In the genomic region with DNA sequence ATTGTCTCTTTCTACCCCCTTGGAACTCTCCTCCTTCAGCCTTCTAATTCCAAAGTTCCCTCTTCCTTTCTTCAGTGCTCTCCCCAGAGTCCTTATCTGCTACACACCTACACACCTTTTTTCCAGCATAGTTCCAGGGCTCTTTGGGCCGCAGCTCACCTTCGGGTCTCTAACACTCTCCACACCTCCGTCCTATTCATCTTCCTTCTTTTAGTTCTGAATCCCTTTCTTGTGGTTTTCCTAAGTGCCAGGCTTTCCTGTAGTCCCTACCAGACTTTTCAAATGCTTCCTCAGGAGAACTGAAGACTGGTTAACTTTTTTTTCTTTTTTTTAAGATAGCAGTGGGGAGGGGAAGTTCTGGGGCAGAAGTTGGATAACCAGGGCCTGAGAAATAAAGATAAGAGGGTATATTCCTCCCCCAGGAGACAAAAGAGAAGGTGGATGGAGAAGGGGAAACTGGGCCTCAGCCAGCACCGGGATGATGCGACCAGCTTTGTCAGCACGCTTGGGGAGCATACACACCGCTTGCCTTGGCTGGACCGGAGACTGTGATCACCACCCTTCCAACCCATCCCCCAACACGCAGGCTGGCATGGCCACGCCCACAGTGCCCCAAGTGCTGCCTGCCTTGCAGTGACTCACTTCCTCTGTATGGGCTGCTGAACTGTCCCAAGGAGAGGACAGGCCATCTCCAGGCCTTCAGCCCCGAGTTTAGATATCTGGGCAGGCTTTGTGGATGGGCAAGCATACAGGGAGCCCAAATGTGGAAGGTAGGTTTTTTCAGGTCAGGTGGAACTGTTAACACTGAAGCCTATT, we compare ENCODE assay signal across 8 cellular contexts. TPM values are rescaled to one million over a fixed set of nuclear protein-coding genes. Genes with fewer than 3 reads are reported as not detected.
DNase-seq lines count a peak whose midpoint lies in the region; ATAC-seq and TF ChIP-seq lines count a peak whose summit lies in the region.

No MANE protein-coding gene starts in this region.

- CTCF ChIA-PET in CD8-positive, alpha-beta T cell (lab: Charles Lee), result interaction anchor here (0.7 to 18.4 kb wide), 7 partner anchors 9 to 48 kb away, joined by 3 to 283 read pairs (median 4); a partner anchor contains a TSS
- CTCF ChIA-PET in activated CD4-positive, alpha-beta T cell treated with anti-CD3 and anti-CD28 coated beads for 36 hours (lab: Charles Lee), result interaction anchor here (0.9 to 7.1 kb wide), 8 partner anchors 11 to 721 kb away, joined by 3 to 90 read pairs (median 6); a partner anchor contains a TSS

- intact Hi-C loops in CD8-positive, alpha-beta T cell (cut with DNase I, micrococcal nuclease), result loop anchor here (5.0 to 10.0 kb wide), 2 partner anchors 180 to 412 kb away; a partner anchor contains a TSS
- intact Hi-C loops in activated CD4-positive, alpha-beta T cell treated with anti-CD3 and anti-CD28 coated beads for 36 hours (cut with DNase I, micrococcal nuclease), result loop anchor here (5.0 to 10.0 kb wide), 5 partner anchors 282 to 512 kb away; a partner anchor contains a TSS

- peaks cover 56% of the 10 kb centered on the region for H3K4me1 ChIP-seq in CD8-positive, alpha-beta T cell (ENCODE audit: insufficient read depth, low read length)

- H3K4me1 Mint-ChIP-seq in CD8-positive, alpha-beta T cell (ENCODE audit: low read depth), result peaks cover 54% of the 10 kb centered on the region
- H3K4me1 Mint-ChIP-seq in activated CD4-positive, alpha-beta T cell treated with anti-CD3 and anti-CD28 coated beads for 36 hours, result peaks cover 51% of the 10 kb centered on the region

- DNase-seq in CD8-positive, alpha-beta T cell, result peak; percentile 33 to 83 (median 70)
- DNase-seq in NB4 (ENCODE audit: low read depth), result peak; percentile 96
- DNase-seq in activated CD4-positive, alpha-beta T cell treated with anti-CD3 and anti-CD28 coated beads for 36 hours, result peak; percentile 89
- DNase-seq in medulla oblongata (ENCODE audit: extremely low spot score), result peak; percentile 91
- peak; percentile 55 to 69 (median 56) for DNase-seq in stimulated activated CD4-positive, alpha-beta T cell treated with anti-CD3 and anti-CD28 coated beads, TNF-alpha, amount 100 ng/mL, for 48 hours (ENCODE audit: low read depth in 3 of 3)
- DNase-seq in NCI-H1417 (lab: John Stamatoyannopoulos, UW), result no peak
- DNase-seq in NCI-H2081 treated with DMSO at 0.1 percent for 48 hours (lab: John Stamatoyannopoulos, UW), result no peak

- no peaks in the 10 kb centered on the region for H3K36me3 Mint-ChIP-seq in CD8-positive, alpha-beta T cell
- H3K36me3 Mint-ChIP-seq in activated CD4-positive, alpha-beta T cell treated with anti-CD3 and anti-CD28 coated beads for 36 hours (ENCODE audit: low read depth), result peaks cover 8% of the 10 kb centered on the region

- peak; percentile 23 for ATAC-seq in CD8-positive, alpha-beta T cell
- peak; percentile 65 for ATAC-seq in activated CD4-positive, alpha-beta T cell treated with anti-CD3 and anti-CD28 coated beads for 36 hours

- no peaks in the 10 kb centered on the region for H3K27me3 ChIP-seq in CD8-positive, alpha-beta T cell (ENCODE audit: insufficient read depth, low read length)

- no peaks in the 10 kb centered on the region for H3K9me3 ChIP-seq in CD8-positive, alpha-beta T cell (ENCODE audit: low read length)

- H3K4me3 ChIP-seq in CD8-positive, alpha-beta T cell (ENCODE audit: low read depth, low read length), result peak overlapping the region; percentile 21
- H3K4me3 ChIP-seq in NB4 (ENCODE audit: low read depth, low read length), result peak overlapping the region; percentile 50

- H3K36me3 ChIP-seq in CD8-positive, alpha-beta T cell (ENCODE audit: insufficient read depth, low read length), result no peaks in the 10 kb centered on the region

- TF ChIP-seq POLR2A in NB4 (IDR thresholded peaks at IDR 0.05; ENCODE audit: extremely low read depth, insufficient read length), result peak; percentile 71

- no peaks in the 10 kb centered on the region for H3K9me3 Mint-ChIP-seq in CD8-positive, alpha-beta T cell
- H3K9me3 Mint-ChIP-seq in activated CD4-positive, alpha-beta T cell treated with anti-CD3 and anti-CD28 coated beads for 36 hours (ENCODE audit: low read depth), result no peaks in the 10 kb centered on the region

- H3K4me3 Mint-ChIP-seq in CD8-positive, alpha-beta T cell, result peak overlapping the region; percentile 86
- H3K4me3 Mint-ChIP-seq in activated CD4-positive, alpha-beta T cell treated with anti-CD3 and anti-CD28 coated beads for 36 hours, result peak overlapping the region; percentile 55

- no peak overlapping the region for H3K27ac ChIP-seq in CD8-positive, alpha-beta T cell (ENCODE audit: low read depth, low read length)
- H3K27ac ChIP-seq in cingulate gyrus (ENCODE audit: low read depth, low read length), result peak overlapping the region; percentile 79

- peak overlapping the region; percentile 67 for H3K27ac Mint-ChIP-seq in CD8-positive, alpha-beta T cell
- peak overlapping the region; percentile 89 for H3K27ac Mint-ChIP-seq in activated CD4-positive, alpha-beta T cell treated with anti-CD3 and anti-CD28 coated beads for 36 hours

- no peaks in the 10 kb centered on the region for H3K27me3 Mint-ChIP-seq in CD8-positive, alpha-beta T cell (ENCODE audit: low read depth)
- no peaks in the 10 kb centered on the region for H3K27me3 Mint-ChIP-seq in activated CD4-positive, alpha-beta T cell treated with anti-CD3 and anti-CD28 coated beads for 36 hours

- TF ChIP-seq CTCF in CD8-positive, alpha-beta T cell (IDR thresholded peaks at IDR 0.05), result no peak
- TF ChIP-seq CTCF in NB4 (IDR thresholded peaks at IDR 0.05; ENCODE audit: low read depth, low read length), result no peak

- POLR2A ChIA-PET in CD8-positive, alpha-beta T cell (lab: Charles Lee), result no interaction called here
- POLR2A ChIA-PET in activated CD4-positive, alpha-beta T cell treated with anti-CD3 and anti-CD28 coated beads for 36 hours (lab: Charles Lee), result interaction anchor here (0.6 to 1.0 kb wide), 2 partner anchors 8 to 30 kb away, joined by 3 to 5 read pairs; a partner anchor contains a TSS

RNA-seq across cellular contexts. Expression of a gene that starts 2.5 kb away (rescaled TPM):
- 10 to 100 TPM; 74.5 to 75.5 TPM for total RNA-seq in CD8-positive, alpha-beta T cell
- total RNA-seq in activated CD4-positive, alpha-beta T cell treated with anti-CD3 and anti-CD28 coated beads for 36 hours, result 100 to 1,000 TPM; 134 to 151 TPM

RNA-seq across cellular contexts. Expression of a gene that starts 5.0 kb away (rescaled TPM):
- under 1 TPM in 1 of 2 experiments, not detected in 1; 0.16 TPM for total RNA-seq in CD8-positive, alpha-beta T cell
- under 1 TPM; 0.27 to 0.28 TPM for total RNA-seq in activated CD4-positive, alpha-beta T cell treated with anti-CD3 and anti-CD28 coated beads for 36 hours

RNA-seq across cellular contexts. Expression of a gene that starts 29.6 kb away (rescaled TPM):
- total RNA-seq in CD8-positive, alpha-beta T cell, result 1 to 10 TPM; 2.2 to 2.4 TPM
- 10 to 100 TPM; 16.2 to 20.3 TPM for total RNA-seq in activated CD4-positive, alpha-beta T cell treated with anti-CD3 and anti-CD28 coated beads for 36 hours

RNA-seq across cellular contexts. Expression of a gene that starts 31.2 kb away (rescaled TPM):
- total RNA-seq in CD8-positive, alpha-beta T cell, result 1 to 10 TPM; 8.0 to 9.0 TPM
- 10 to 100 TPM; 13.6 to 18.6 TPM for total RNA-seq in activated CD4-positive, alpha-beta T cell treated with anti-CD3 and anti-CD28 coated beads for 36 hours

RNA-seq across cellular contexts. Expression of a gene that starts 50.9 kb away (rescaled TPM):
- total RNA-seq in CD8-positive, alpha-beta T cell, result 10 to 100 TPM; 44.1 to 47.4 TPM
- total RNA-seq in activated CD4-positive, alpha-beta T cell treated with anti-CD3 and anti-CD28 coated beads for 36 hours, result 10 to 100 TPM; 48.8 to 52.7 TPM

Comparison
In these comparisons a context has a peak if more than half of its experiments do, and no peak if none do; other contexts are left out.
1. DNase-seq: peak in CD8-positive, alpha-beta T cell (7 of 7), NB4 (single experiment), activated CD4-positive, alpha-beta T cell treated with anti-CD3 and anti-CD28 coated beads for 36 hours (single experiment), medulla oblongata (single experiment) and stimulated activated CD4-positive, alpha-beta T cell treated with anti-CD3 and anti-CD28 coated beads, TNF-alpha, amount 100 ng/mL, for 48 hours (3 of 3); none in NCI-H1417 (0 of 3) and NCI-H2081 treated with DMSO at 0.1 percent for 48 hours (single experiment).
2. RNA of a gene that starts 29.6 kb away (total RNA-seq): 16.2 to 20.3 TPM in activated CD4-positive, alpha-beta T cell treated with anti-CD3 and anti-CD28 coated beads for 36 hours; 2.2 to 2.4 TPM in CD8-positive, alpha-beta T cell; every median in the first group is over 4 times any median in the second.